Comparison of ENCODE assay signal across 9 cellular contexts in the genomic region with DNA sequence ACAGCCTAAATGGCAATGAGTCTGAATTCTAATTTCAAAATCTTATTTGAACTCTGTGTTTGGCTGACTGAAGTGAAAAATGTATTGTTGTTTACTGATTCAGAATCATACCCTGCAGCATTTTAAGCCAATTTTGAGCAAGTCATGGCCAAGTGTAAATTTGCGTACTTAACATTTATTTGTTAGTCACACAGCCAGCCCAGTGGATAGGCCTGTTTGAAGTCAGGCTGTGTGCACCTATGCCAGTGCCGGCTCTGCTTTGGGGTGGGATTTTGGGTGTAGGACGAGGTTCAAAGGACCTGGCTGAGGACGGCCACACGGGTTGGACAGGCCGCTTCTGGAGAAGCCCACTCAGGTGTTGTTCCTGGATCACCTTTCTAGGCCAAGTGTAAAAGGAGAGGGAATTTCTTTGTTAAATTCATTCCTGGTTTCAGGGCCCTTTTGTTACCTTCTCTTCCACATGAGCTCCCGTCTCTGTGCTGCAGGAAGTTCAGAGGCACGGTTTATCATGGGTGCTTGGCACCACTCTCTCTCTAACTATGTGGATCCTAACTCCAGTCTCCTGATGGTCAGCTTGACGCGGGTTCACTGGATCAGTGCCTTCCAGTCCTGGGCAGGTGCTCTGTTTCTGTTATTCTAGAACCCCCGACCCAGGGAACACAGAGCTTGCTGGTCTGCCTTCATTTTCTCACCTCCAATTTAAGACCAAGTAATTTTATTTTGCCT.
DNase-seq lines count a peak whose midpoint lies in the region; ATAC-seq and TF ChIP-seq lines count a peak whose summit lies in the region.
"Had no signal": no experiment of that assay in that cellular context is flagged by ENCODE, and none has a peak within 500 bp of the region (broad histone marks: within the 10 kb centered on the region; RNA-seq: fewer than 3 reads in every experiment).

No MANE protein-coding gene starts in this region.

- no peaks in the 10 kb centered on the region for H3K27me3 ChIP-seq in WERI-Rb-1 (ENCODE audit: insufficient read depth, low read depth, severe bottlenecking)
- H3K27me3 ChIP-seq in foreskin keratinocyte, result no peaks in the 10 kb centered on the region
- no peaks in the 10 kb centered on the region for H3K27me3 ChIP-seq in ovary

- no peak for TF ChIP-seq CTCF in WERI-Rb-1 (IDR thresholded peaks at IDR 0.05; ENCODE audit: low read depth, low read length)
- no peak for TF ChIP-seq CTCF in foreskin keratinocyte (conservative IDR thresholded peaks at IDR 0.05)
- TF ChIP-seq CTCF in ovary (IDR thresholded peaks at IDR 0.05), result no peak

- in situ Hi-C loops in ACHN (cut with HindIII; ENCODE audit: low pct_ligation_motif_present, low pct_unique_long_range_greater_than_20kb, low sequenced_read_pairs), result no loop called here

- H3K27ac ChIP-seq in WERI-Rb-1, result peak overlapping the region; percentile 72; the same call in 1 of the 2 replicates
- H3K27ac ChIP-seq in foreskin keratinocyte, result peak overlapping the region; percentile 35
- peak overlapping the region; percentile 31 to 82 for H3K27ac ChIP-seq in ovary

- no peak for TF ChIP-seq EP300 in ovary (IDR thresholded peaks at IDR 0.05)

- intact Hi-C loops in ovary (cut with DNase I), result loop anchor here in 1 of 4 donors (10.0 kb wide), 1 partner anchor 86 kb away; a partner anchor contains a TSS

- 84 to 86% (median 85%) methylated on average over 11 of the region's 11 CpGs for WGBS in ovary, 3 donors

- no peaks in the 10 kb centered on the region for H3K9me3 ChIP-seq in WERI-Rb-1 (ENCODE audit: severe bottlenecking)
- no peaks in the 10 kb centered on the region for H3K9me3 ChIP-seq in ovary

- no peak for TF ChIP-seq POLR2A in ovary (IDR thresholded peaks at IDR 0.05)

- ATAC-seq in foreskin keratinocyte, result no peak

- H3K4me3 ChIP-seq in WERI-Rb-1 (ENCODE audit: low read depth, low read length) (no peak overlapping the region), ovary (no peak overlapping the region)

- DNase-seq in ACHN (peak; percentile 35), WERI-Rb-1 (no peak), foreskin keratinocyte (no peak), ovary (no peak), DMS79 (lab: John Stamatoyannopoulos, UW) (no peak), nucleus accumbens (lab: John Stamatoyannopoulos, UW) (no peak), HuH-7.5 (ENCODE audit: low spot score) (no peak)
- no peak for DNase-seq in stimulated activated CD8-positive, alpha-beta memory T cell treated with anti-CD3 and anti-CD28 coated beads, Interleukin-4, amount 100 ng/mL, for 48 hours
- DNase-seq: NCI-H510A treated with DMSO at 0.1 percent for 48 hours had no signal

- peaks cover 51% of the 10 kb centered on the region for H3K4me1 ChIP-seq in foreskin keratinocyte
- peaks cover 16% of the 10 kb centered on the region for H3K4me1 ChIP-seq in ovary (ENCODE audit: insufficient read depth)

- H3K36me3 ChIP-seq in WERI-Rb-1, result no peaks in the 10 kb centered on the region
- H3K36me3 ChIP-seq in ovary, result no peaks in the 10 kb centered on the region
